Comparison of ENCODE assay signal across 13 cellular contexts in genomic region chr5:107572800-107573368, GRCh38.
DNase-seq lines count a peak whose midpoint lies in the region; ATAC-seq, FAIRE-seq and TF ChIP-seq lines count a peak whose summit lies in the region.
"Had no signal": no experiment of that assay in that cellular context is flagged by ENCODE, and none has a peak within 500 bp of the region (broad histone marks: within the 10 kb centered on the region; RNA-seq: fewer than 3 reads in every experiment).

No MANE protein-coding gene starts in this region.

- H3K4me1 Mint-ChIP-seq in H9 = peaks cover 87% of the 10 kb centered on the region in 2 experiments
- peaks cover 6 to 23% (median 17%) of the 10 kb centered on the region in 7 donors for H3K4me1 Mint-ChIP-seq in naive thymus-derived CD4-positive, alpha-beta T cell

- H2BK120ac ChIP-seq in H9 (ENCODE audit: low read depth, low read length, poor library complexity, severe bottlenecking) = no peak overlapping the region

- H3K9me3 Mint-ChIP-seq in H9 = no peaks in the 10 kb centered on the region; a peak in 1 of 5 replicates
- H3K9me3 Mint-ChIP-seq in naive thymus-derived CD4-positive, alpha-beta T cell = no peaks in the 10 kb centered on the region
- H3K9me3 Mint-ChIP-seq: activated CD4-positive, alpha-beta T cell treated with anti-CD3 and anti-CD28 coated beads, Interleukin-2, amount 10 ng/mL, durations not matched to agents 24 days and 14 days; activated naive CD8-positive, alpha-beta T cell treated with anti-CD3 and anti-CD28 coated beads, Interleukin-2, amount 50 U/mL, for 24 hours had no signal

- H2BK5ac ChIP-seq in H9 (ENCODE audit: insufficient read length, low read length) = no peak overlapping the region

- CTCF ChIA-PET in AG04450 (lab: Charles Lee) (interaction anchor here (0.6 to 4.3 kb wide), 50 partner anchors 9 to 1304 kb away, joined by 3 to 62 read pairs (median 4); no protein-coding TSS in a partner anchor), SK-N-SH (lab: Yijun Ruan, JAX) (interaction anchor here (0.8 to 4.2 kb wide), 18 partner anchors 9 to 172 kb away, joined by 3 to 42 read pairs (median 5); no protein-coding TSS in a partner anchor)
- CTCF ChIA-PET in naive thymus-derived CD4-positive, alpha-beta T cell (lab: Charles Lee) = interaction anchor here (0.9 to 1.4 kb wide), 3 partner anchors 12 to 39 kb away, joined by 3 to 6 read pairs (median 3); no protein-coding TSS in a partner anchor

- no peak overlapping the region for H3K4me3 Mint-ChIP-seq in H9
- H3K4me3 Mint-ChIP-seq in naive thymus-derived CD4-positive, alpha-beta T cell = peak overlapping the region in 6 of 10 donors; percentile 3 to 88 (median 24)
- H3K4me3 Mint-ChIP-seq: activated naive CD8-positive, alpha-beta T cell treated with anti-CD3 and anti-CD28 coated beads, Interleukin-2, amount 50 U/mL, for 24 hours had no signal

- no peak overlapping the region for H3K4ac ChIP-seq in H9 (ENCODE audit: low read depth, low read length)

- no peak for FAIRE-seq in bronchial epithelial cell (lab: Jason Lieb, UNC)

- no peak overlapping the region for H3K56ac ChIP-seq in H9 (ENCODE audit: insufficient read length, low read depth, low read length)

- no peak overlapping the region for H2AK5ac ChIP-seq in H9 (ENCODE audit: insufficient read length, low read length)

- TF ChIP-seq CTCF in AG04450 (IDR thresholded peaks at IDR 0.05; ENCODE audit: low read depth, low read length) (no peak), H9 (conservative IDR thresholded peaks at IDR 0.05) (no peak), bronchial epithelial cell (IDR thresholded peaks at IDR 0.05; ENCODE audit: insufficient read depth, low read length, severe bottlenecking) (no peak), SK-N-SH (IDR thresholded peaks at IDR 0.05) (no peak)

- H3K36me3 ChIP-seq in bronchial epithelial cell (ENCODE audit: control insufficient read depth, insufficient read depth, low read length) (no peaks in the 10 kb centered on the region), SK-N-SH (replicated peaks in 1 of 2; ENCODE audit: control insufficient read depth in 1 of 2, insufficient read depth in 2 of 2, low read length in 1 of 2) (no peaks in the 10 kb centered on the region)
- H3K36me3 ChIP-seq in naive thymus-derived CD4-positive, alpha-beta T cell (ENCODE audit: control insufficient read depth in 2 of 3, insufficient read depth in 3 of 3, low read length in 3 of 3) = no peaks in the 10 kb centered on the region

- H3K9me3 ChIP-seq in AG04450 (ENCODE audit: control insufficient read depth, insufficient read depth, low read length) (no peaks in the 10 kb centered on the region), H9 (ENCODE audit: control insufficient read depth, low read depth, low read length) (no peaks in the 10 kb centered on the region), SK-N-SH (no peaks in the 10 kb centered on the region)
- no peaks in the 10 kb centered on the region for H3K9me3 ChIP-seq in naive thymus-derived CD4-positive, alpha-beta T cell (ENCODE audit: control insufficient read depth in 2 of 3, low read length in 3 of 3)

- no peaks in the 10 kb centered on the region for H3K27me3 ChIP-seq in AG04450 (ENCODE audit: control insufficient read depth, insufficient read depth, low read length)
- H3K27me3 ChIP-seq in H9 (ENCODE audit: insufficient read depth, low read length) = no peaks in the 10 kb centered on the region
- no peaks in the 10 kb centered on the region for H3K27me3 ChIP-seq in bronchial epithelial cell (ENCODE audit: control insufficient read depth, insufficient read depth, low read length)
- no peaks in the 10 kb centered on the region for H3K27me3 ChIP-seq in naive thymus-derived CD4-positive, alpha-beta T cell (ENCODE audit: control insufficient read depth in 2 of 2, insufficient read depth in 2 of 2, low read length in 2 of 2)
- H3K27me3 ChIP-seq in SK-N-SH (ENCODE audit: insufficient read depth) = no peaks in the 10 kb centered on the region

- H3K27ac ChIP-seq in AG04450 (ENCODE audit: low read depth, low read length) (peak overlapping the region; percentile 25), H9 (ENCODE audit: insufficient read length, low read depth, low read length) (no peak overlapping the region), SK-N-SH (ENCODE audit: low read depth in 2 of 2, low read length in 1 of 2) (no peak overlapping the region)
- no peak overlapping the region for H3K27ac ChIP-seq in naive thymus-derived CD4-positive, alpha-beta T cell (ENCODE audit: low read depth, low read length)
- H3K27ac ChIP-seq: KMS-11 had no signal

- DNase-seq in AG04450 (ENCODE audit: low read depth, low spot score) (no peak), H9 (no peak), bronchial epithelial cell (ENCODE audit: low read depth) (peak; percentile 25), NCI-H345 treated with DMSO at 0.1 percent for 48 hours (lab: John Stamatoyannopoulos, UW; ENCODE audit: unreplicated experiment) (no peak), SK-N-SH (no peak), NCI-H128 (lab: John Stamatoyannopoulos, UW; ENCODE audit: unreplicated experiment) (no peak)
- no peak for DNase-seq in naive thymus-derived CD4-positive, alpha-beta T cell
- no peak for DNase-seq in central memory CD4-positive, alpha-beta T cell
- DNase-seq: activated CD4-positive, alpha-beta T cell treated with anti-CD3 and anti-CD28 coated beads, Interleukin-2, amount 10 ng/mL, durations not matched to agents 24 days and 14 days; activated naive CD8-positive, alpha-beta T cell treated with anti-CD3 and anti-CD28 coated beads, Interleukin-2, amount 50 U/mL, for 24 hours; activated T-cell treated with anti-CD3 and anti-CD28 coated beads for 4 hours; stimulated activated CD4-positive, alpha-beta T cell treated with anti-CD3 and anti-CD28 coated beads, Interleukin-15, amount 100 ng/mL, for 24 hours had no signal

- intact Hi-C loops in naive thymus-derived CD4-positive, alpha-beta T cell (cut with micrococcal nuclease) = loop anchor here (1.0 to 5.0 kb wide), 5 partner anchors 86 to 326 kb away; no protein-coding TSS in a partner anchor

- no peak for TF ChIP-seq EP300 in SK-N-SH (IDR thresholded peaks at IDR 0.05; ENCODE audit: borderline replicate concordance in 1 of 2, low read depth in 1 of 2, low read length in 1 of 2)

- no peak overlapping the region for H4K8ac ChIP-seq in H9 (replicated peaks; ENCODE audit: insufficient read length, low read depth, low read length)

- POLR2A ChIA-PET in AG04450 (lab: Yijun Ruan, JAX) = interaction anchor here (0.7 kb wide), 1 partner anchor 18 kb away, joined by 3 read pairs; no protein-coding TSS in a partner anchor
- POLR2A ChIA-PET in naive thymus-derived CD4-positive, alpha-beta T cell (lab: Charles Lee) = no interaction called here
- POLR2A ChIA-PET in SK-N-SH (lab: Yijun Ruan, JAX) = interaction anchor here (0.7 to 2.7 kb wide), 5 partner anchors 35 to 97 kb away, joined by 3 to 8 read pairs (median 4); no protein-coding TSS in a partner anchor

- H3K4me2 ChIP-seq in H9 (ENCODE audit: insufficient read depth, insufficient read length, low read length) (no peak overlapping the region), SK-N-SH (no peak overlapping the region)

- H4K5ac ChIP-seq in H9 (ENCODE audit: insufficient read length, low read depth, low read length) = no peak overlapping the region

- no peak overlapping the region for H2BK12ac ChIP-seq in H9 (ENCODE audit: insufficient read length, low read depth, low read length)

- H3K4me3 ChIP-seq in AG04450 (ENCODE audit: low read depth, low read length) = no peak overlapping the region
- H3K4me3 ChIP-seq in bronchial epithelial cell (ENCODE audit: low read depth, low read length) = no peak overlapping the region
- H3K4me3 ChIP-seq in naive thymus-derived CD4-positive, alpha-beta T cell (ENCODE audit: low read length) = no peak overlapping the region
- no peak overlapping the region for H3K4me3 ChIP-seq in SK-N-SH (ENCODE audit: low read depth in 2 of 2, low read length in 1 of 2)

- H3K9ac ChIP-seq in H9 (ENCODE audit: extremely low read depth, insufficient read length, low read length) (no peak overlapping the region), SK-N-SH (no peak overlapping the region)
- H3K9ac ChIP-seq: KMS-11 had no signal

- H2AFZ ChIP-seq in H9 (ENCODE audit: low read length) = no peak overlapping the region
- no peak overlapping the region for H2AFZ ChIP-seq in SK-N-SH (ENCODE audit: low read depth)

- no peaks in the 10 kb centered on the region for H3K79me2 ChIP-seq in H9 (ENCODE audit: insufficient read depth, low read length)
- H3K79me2 ChIP-seq in SK-N-SH (ENCODE audit: insufficient read depth) = no peaks in the 10 kb centered on the region

- H4K20me1 ChIP-seq in H9 (ENCODE audit: control insufficient read depth, insufficient read depth, insufficient read length) = no peaks in the 10 kb centered on the region
- H4K20me1 ChIP-seq in SK-N-SH (ENCODE audit: insufficient read depth) = no peaks in the 10 kb centered on the region

- no peaks in the 10 kb centered on the region for H3K27me3 Mint-ChIP-seq in H9 (ENCODE audit: low read depth)
- H3K27me3 Mint-ChIP-seq in naive thymus-derived CD4-positive, alpha-beta T cell = peaks cover 8 to 47% (median 9%) of the 10 kb centered on the region in 5 donors

- no peak for TF ChIP-seq RAD21 in SK-N-SH (IDR thresholded peaks at IDR 0.05; ENCODE audit: low read length)

- peak overlapping the region in 2 of 3 experiments; percentile 38 to 95; a peak in 2 of 7 replicates for H3K27ac Mint-ChIP-seq in H9
- no peak overlapping the region for H3K27ac Mint-ChIP-seq in naive thymus-derived CD4-positive, alpha-beta T cell
- H3K27ac Mint-ChIP-seq: activated CD4-positive, alpha-beta T cell treated with anti-CD3 and anti-CD28 coated beads, Interleukin-2, amount 10 ng/mL, durations not matched to agents 24 days and 14 days; activated naive CD8-positive, alpha-beta T cell treated with anti-CD3 and anti-CD28 coated beads, Interleukin-2, amount 50 U/mL, for 24 hours had no signal

- no peaks in the 10 kb centered on the region for H3K23me2 ChIP-seq in H9 (ENCODE audit: insufficient read length, low read depth, low read length, poor library complexity, severe bottlenecking)

- no peak overlapping the region for H3K23ac ChIP-seq in H9 (ENCODE audit: insufficient read length, low read depth, low read length)

- H3F3A ChIP-seq in SK-N-SH (replicated peaks; ENCODE audit: insufficient read depth) = no peaks in the 10 kb centered on the region

- no peak overlapping the region for H2BK20ac ChIP-seq in H9 (ENCODE audit: low read depth, low read length, poor library complexity, severe bottlenecking)

- ATAC-seq in naive thymus-derived CD4-positive, alpha-beta T cell = no peak

- no peaks in the 10 kb centered on the region for H3K36me3 Mint-ChIP-seq in H9 (ENCODE audit: insufficient read depth in 1 of 3, low read depth in 3 of 3)
- no peaks in the 10 kb centered on the region for H3K36me3 Mint-ChIP-seq in naive thymus-derived CD4-positive, alpha-beta T cell

- H3K79me1 ChIP-seq in H9 (ENCODE audit: insufficient read depth, low read depth, low read length, poor library complexity, severe bottlenecking) = no peaks in the 10 kb centered on the region

- H2BK15ac ChIP-seq in H9 (ENCODE audit: low read depth, low read length) = no peak overlapping the region

- no peak overlapping the region for H4K91ac ChIP-seq in H9 (ENCODE audit: insufficient read length, low read depth, low read length)

- no CpG with 5 or more reads among the region's 7 CpGs for WGBS in H9 (ENCODE audit: extremely low coverage, insufficient read length, low lambda C conversion rate)
- 98% methylated on average over 7 of the region's 7 CpGs for WGBS in SK-N-SH (ENCODE audit: low lambda C conversion rate)

- H3T11ph ChIP-seq in H9 (ENCODE audit: low read length) = no peak overlapping the region

- H3K14ac ChIP-seq in H9 (ENCODE audit: insufficient read depth, low read length) = no peak overlapping the region

- H3K18ac ChIP-seq in H9 (ENCODE audit: insufficient read length, low read depth, low read length) = no peak overlapping the region

- H3K9me2 ChIP-seq in SK-N-SH = no peaks in the 10 kb centered on the region

- H3K4me1 ChIP-seq in H9 (ENCODE audit: insufficient read depth, low read length) = peaks cover 23% of the 10 kb centered on the region; the same call in 1 of the 2 replicates
- peaks cover 6 to 8% of the 10 kb centered on the region in 2 donors for H3K4me1 ChIP-seq in naive thymus-derived CD4-positive, alpha-beta T cell (ENCODE audit: control insufficient read depth in 2 of 2, insufficient read depth in 2 of 2, low read length in 2 of 2)
- H3K4me1 ChIP-seq in SK-N-SH (ENCODE audit: control insufficient read depth in 1 of 2, insufficient read depth in 2 of 2, low read depth in 1 of 2, low read length in 1 of 2) = peaks cover 6 to 25% of the 10 kb centered on the region in 2 experiments; a peak in 3 of 4 replicates

Comparison
In these comparisons a context has a peak if more than half of its experiments do, and no peak if none do; other contexts are left out.
1. H3K27ac Mint-ChIP-seq: peak in H9 (2 of 3); none in naive thymus-derived CD4-positive, alpha-beta T cell (0 of 9).
2. H3K4me3 Mint-ChIP-seq: peak in naive thymus-derived CD4-positive, alpha-beta T cell (6 of 10); none in H9 (0 of 2).